In genomic region chr15:58474741-58475323, GRCh38 we compare ENCODE assay signal across 10 cellular contexts. TPM values are rescaled to one million over a fixed set of nuclear protein-coding genes. Genes with fewer than 3 reads are reported as not detected.
A peak's percentile ranks its signal among the peaks of the same experiment; 100 is the strongest.
DNase-seq lines count a peak whose midpoint lies in the region; ATAC-seq and TF ChIP-seq lines count a peak whose summit lies in the region.
"Had no signal": no experiment of that assay in that cellular context is flagged by ENCODE, and none has a peak within 500 bp of the region (broad histone marks: within the 10 kb centered on the region; RNA-seq: fewer than 3 reads in every experiment).

No MANE protein-coding gene starts in this region.

- no peaks in the 10 kb centered on the region for H3K27me3 Mint-ChIP-seq in CD8-positive, alpha-beta T cell (ENCODE audit: low read depth)
- H3K27me3 Mint-ChIP-seq in activated naive CD8-positive, alpha-beta T cell = no peaks in the 10 kb centered on the region
- no peaks in the 10 kb centered on the region for H3K27me3 Mint-ChIP-seq in naive thymus-derived CD8-positive, alpha-beta T cell

- H3K79me2 ChIP-seq in GM23248 (ENCODE audit: insufficient read depth) = no peaks in the 10 kb centered on the region

- no peak overlapping the region for H3K9ac ChIP-seq in GM23248

- no peak for ATAC-seq in CD8-positive, alpha-beta T cell
- ATAC-seq in naive thymus-derived CD8-positive, alpha-beta T cell = no peak
- no peak for ATAC-seq in GM18520 (IDR thresholded peaks at IDR 0.05; ENCODE audit: unreplicated experiment)

- no peak overlapping the region for H2AFZ ChIP-seq in GM23248

- POLR2A ChIA-PET in CD8-positive, alpha-beta T cell (lab: Charles Lee) = interaction anchor here (2.4 kb wide), 1 partner anchor 11 kb away, joined by 7 read pairs; no protein-coding TSS in a partner anchor
- POLR2A ChIA-PET in naive thymus-derived CD8-positive, alpha-beta T cell (lab: Charles Lee) = interaction anchor here (3.8 kb wide), 1 partner anchor 10 kb away, joined by 27 read pairs; no protein-coding TSS in a partner anchor

- H3K36me3 Mint-ChIP-seq in CD8-positive, alpha-beta T cell = no peaks in the 10 kb centered on the region
- no peaks in the 10 kb centered on the region for H3K36me3 Mint-ChIP-seq in activated naive CD8-positive, alpha-beta T cell
- H3K36me3 Mint-ChIP-seq in naive thymus-derived CD8-positive, alpha-beta T cell = no peaks in the 10 kb centered on the region

- no peak for DNase-seq in CD8-positive, alpha-beta T cell
- DNase-seq in GM23248 (no peak), GOT3 (lab: John Stamatoyannopoulos, UW) (no peak), DMS153 (lab: John Stamatoyannopoulos, UW) (no peak)
- DNase-seq in naive thymus-derived CD8-positive, alpha-beta T cell = no peak
- DNase-seq in stimulated activated CD4-positive, alpha-beta T cell treated with anti-CD3 and anti-CD28 coated beads, Interleukin-2, amount 100 ng/mL, for 48 hours = no peak

- H3K4me3 Mint-ChIP-seq in CD8-positive, alpha-beta T cell = peak overlapping the region; percentile 44
- peak overlapping the region; percentile 62 for H3K4me3 Mint-ChIP-seq in activated naive CD8-positive, alpha-beta T cell
- peak overlapping the region in 9 of 10 donors; percentile 36 to 71 (median 65) for H3K4me3 Mint-ChIP-seq in naive thymus-derived CD8-positive, alpha-beta T cell

- H3K4me1 ChIP-seq in CD8-positive, alpha-beta T cell (ENCODE audit: insufficient read depth, low read length) = peaks cover 54% of the 10 kb centered on the region
- peaks cover 57% of the 10 kb centered on the region for H3K4me1 ChIP-seq in GM23248 (ENCODE audit: insufficient read depth)

- no peaks in the 10 kb centered on the region for H4K20me1 ChIP-seq in GM23248 (ENCODE audit: insufficient read depth)

- whole genome bisulfite sequencing in GM23248 (ENCODE audit: low coverage in 1 of 2, low lambda C conversion rate in 2 of 2, missing lambda C conversion rate in 2 of 2), 2 experiments = 90 to 100% methylated on average over 1 of the region's 1 CpG

- H3K4me3 ChIP-seq in CD8-positive, alpha-beta T cell (ENCODE audit: low read depth, low read length) = no peak overlapping the region
- H3K4me3 ChIP-seq in GM23248 = no peak overlapping the region
- H3K4me3 ChIP-seq: tibial artery had no signal

- TF ChIP-seq CTCF in CD8-positive, alpha-beta T cell (IDR thresholded peaks at IDR 0.05) = no peak

- H3F3A ChIP-seq in GM23248 (ENCODE audit: insufficient read depth) = peaks cover 17% of the 10 kb centered on the region

- H3K27ac Mint-ChIP-seq in CD8-positive, alpha-beta T cell = peak overlapping the region; percentile 77
- peak overlapping the region; percentile 95 for H3K27ac Mint-ChIP-seq in activated naive CD8-positive, alpha-beta T cell
- peak overlapping the region in 9 of 10 donors; percentile 65 to 95 (median 77) for H3K27ac Mint-ChIP-seq in naive thymus-derived CD8-positive, alpha-beta T cell

- H3K9me2 ChIP-seq in GM23248 (ENCODE audit: insufficient read depth) = no peaks in the 10 kb centered on the region

- no peaks in the 10 kb centered on the region for H3K27me3 ChIP-seq in CD8-positive, alpha-beta T cell (ENCODE audit: insufficient read depth, low read length)
- no peaks in the 10 kb centered on the region for H3K27me3 ChIP-seq in GM23248 (replicated peaks; ENCODE audit: insufficient read depth)
- H3K27me3 ChIP-seq: tibial artery had no signal

- intact Hi-C loops in CD8-positive, alpha-beta T cell (cut with DNase I, micrococcal nuclease) = no loop called here

- in situ Hi-C loops in GM23248 (cut with MboI) = no loop called here

- peaks cover 52% of the 10 kb centered on the region for H3K4me1 Mint-ChIP-seq in CD8-positive, alpha-beta T cell (ENCODE audit: low read depth)
- peaks cover 64% of the 10 kb centered on the region for H3K4me1 Mint-ChIP-seq in activated naive CD8-positive, alpha-beta T cell (ENCODE audit: low read depth)
- peaks cover 38 to 62% (median 60%) of the 10 kb centered on the region in 4 donors for H3K4me1 Mint-ChIP-seq in naive thymus-derived CD8-positive, alpha-beta T cell

- H3K27ac ChIP-seq in CD8-positive, alpha-beta T cell (ENCODE audit: low read depth, low read length) = no peak overlapping the region
- peak overlapping the region; percentile 58 for H3K27ac ChIP-seq in GM23248
- H3K27ac ChIP-seq: tibial artery had no signal

- H3K36me3 ChIP-seq in CD8-positive, alpha-beta T cell (ENCODE audit: insufficient read depth, low read length) = no peaks in the 10 kb centered on the region
- no peaks in the 10 kb centered on the region for H3K36me3 ChIP-seq in GM23248 (ENCODE audit: low read depth)
- H3K36me3 ChIP-seq: tibial artery had no signal

- no peaks in the 10 kb centered on the region for H3K9me3 Mint-ChIP-seq in CD8-positive, alpha-beta T cell
- H3K9me3 Mint-ChIP-seq in activated naive CD8-positive, alpha-beta T cell (ENCODE audit: low read depth) = no peaks in the 10 kb centered on the region
- H3K9me3 Mint-ChIP-seq in naive thymus-derived CD8-positive, alpha-beta T cell = no peaks in the 10 kb centered on the region

- H3K4me2 ChIP-seq in GM23248 (ENCODE audit: unreplicated experiment) = no peak overlapping the region

- no peaks in the 10 kb centered on the region for H3K9me3 ChIP-seq in CD8-positive, alpha-beta T cell (ENCODE audit: low read length)
- no peaks in the 10 kb centered on the region for H3K9me3 ChIP-seq in GM23248 (ENCODE audit: low read depth)
- H3K9me3 ChIP-seq: tibial artery had no signal

- CTCF ChIA-PET in CD8-positive, alpha-beta T cell (lab: Charles Lee) = interaction anchor here (1.2 kb wide), 1 partner anchor 22 kb away, joined by 3 read pairs; no protein-coding TSS in a partner anchor

RNA-seq across cellular contexts. Expression of gene LIPC, which starts 43.0 kb away (rescaled TPM):
- total RNA-seq in CD8-positive, alpha-beta T cell = 1 to 10 TPM in 1 of 2 experiments, under 1 TPM in 1; 0.86 to 1.5 TPM
- 0.38 and 0.43 TPM in 2 replicates for total RNA-seq in GM23248 (2014; rRNA removed; shearing (Covaris generic))
- polyA plus RNA-seq in GM23248 (2016; fragmentation: Nextera tagmentation; extraction: Ambion mirVana) = 0.63 and 1.1 TPM in 2 replicates
- total RNA-seq in naive thymus-derived CD8-positive, alpha-beta T cell = 1 to 10 TPM; 4.2 to 4.4 TPM
- polyA plus RNA-seq in naive thymus-derived CD8-positive, alpha-beta T cell = 1 to 10 TPM in 1 of 3 donors, under 1 TPM in 2; 0.64 to 2.9 (median 0.69) TPM
- total RNA-seq: cerebellum had no signal
